17 cellular contexts compared by ENCODE assay signal in the genomic region with DNA sequence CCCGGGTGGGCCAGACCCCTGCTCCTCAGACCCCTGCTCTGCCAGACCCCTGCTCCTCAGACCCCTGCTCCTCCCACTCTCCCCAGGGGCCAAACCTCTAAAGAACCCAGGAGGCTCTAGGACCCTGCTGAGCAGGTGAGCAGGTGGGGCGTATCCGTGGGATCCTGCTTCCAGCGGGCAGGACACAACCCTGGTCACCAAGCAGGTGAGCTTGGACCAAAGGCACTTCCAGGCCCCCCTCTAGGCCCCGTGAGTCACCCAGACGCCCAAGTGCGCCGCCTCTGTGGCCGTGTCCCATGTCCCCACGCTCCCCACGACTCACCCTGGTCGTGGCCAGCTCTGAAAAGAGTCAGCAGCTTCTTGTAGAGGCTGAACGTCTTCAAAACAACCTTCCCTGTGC. TPM values are rescaled to one million over a fixed set of nuclear protein-coding genes. Genes with fewer than 3 reads are reported as not detected.
DNase-seq lines count a peak whose midpoint lies in the region; ATAC-seq and TF ChIP-seq lines count a peak whose summit lies in the region.
"Had no signal": no experiment of that assay in that cellular context is flagged by ENCODE, and none has a peak within 500 bp of the region (broad histone marks: within the 10 kb centered on the region; RNA-seq: fewer than 3 reads in every experiment).

No MANE protein-coding gene starts in this region.

- H3K4me3 ChIP-seq in liver (ENCODE audit: low read depth in 1 of 3, low read length in 3 of 3), result peak overlapping the region in 1 of 3 donors; percentile 0
- no peak overlapping the region for H3K4me3 ChIP-seq in tibial artery
- no peak overlapping the region for H3K4me3 ChIP-seq in uterus
- H3K4me3 ChIP-seq: esophagus squamous epithelium had no signal

- ATAC-seq in activated T-cell treated with anti-CD3 and anti-CD28 coated beads, Interleukin-2, amount 50 U/mL, for 4 hours, result no peak
- ATAC-seq in T-helper 17 cell, result no peak

- H3K4me1 Mint-ChIP-seq in activated T-cell treated with anti-CD3 and anti-CD28 coated beads, Interleukin-2, amount 50 U/mL, for 24 hours (ENCODE audit: low read depth), result peaks cover 26% of the 10 kb centered on the region
- peaks cover 24% of the 10 kb centered on the region for H3K4me1 Mint-ChIP-seq in activated T-cell treated with anti-CD3 and anti-CD28 coated beads, Interleukin-2, amount 50 U/mL, for 4 hours (ENCODE audit: low read depth)
- H3K4me1 Mint-ChIP-seq in T-helper 17 cell, result peaks cover 13% of the 10 kb centered on the region

- peak overlapping the region; percentile 83 for H3K27ac Mint-ChIP-seq in activated T-cell treated with anti-CD3 and anti-CD28 coated beads, Interleukin-2, amount 50 U/mL, for 24 hours
- H3K27ac Mint-ChIP-seq in T-helper 17 cell, result peak overlapping the region; percentile 62

- H3K9ac ChIP-seq in liver (ENCODE audit: low read depth in 1 of 2, low read length in 2 of 2), result no peak overlapping the region

- H3K4me1 ChIP-seq in liver (ENCODE audit: control insufficient read depth in 4 of 4, insufficient read depth in 4 of 4, low read length in 3 of 4), result peaks cover 17 to 55% (median 39%) of the 10 kb centered on the region in 4 donors
- peaks cover 0 to 40% (median 21%) of the 10 kb centered on the region in 4 donors for H3K4me1 ChIP-seq in tibial artery
- peaks cover 0 to 4% of the 10 kb centered on the region in 2 donors for H3K4me1 ChIP-seq in uterus

- no peak for DNase-seq in activated T-cell treated with anti-CD3 and anti-CD28 coated beads, Interleukin-2, amount 50 U/mL, for 24 hours
- DNase-seq in activated T-cell treated with anti-CD3 and anti-CD28 coated beads, Interleukin-2, amount 50 U/mL, for 4 hours, result no peak
- DNase-seq in T-helper 17 cell, result no peak
- DNase-seq in tibial artery, result no peak
- no peak for DNase-seq in uterus
- DNase-seq in NCI-H748 treated with DMSO at 0.1 percent for 48 hours (lab: John Stamatoyannopoulos, UW), result no peak
- no peak for DNase-seq in NCI-H2081 (lab: John Stamatoyannopoulos, UW)
- DNase-seq: activated effector memory CD4-positive, alpha-beta T cell treated with Interleukin-2 at 50 U/mL for 16 hours; CD4-positive, CD25-positive, alpha-beta regulatory T cell; DMS79; esophagus squamous epithelium; glutamatergic neuron; NCI-H187; NCI-H446; RPMI8226; stimulated activated CD4-positive, alpha-beta T cell treated with anti-CD3 and anti-CD28 coated beads, Interleukin-4, amount 100 ng/mL, for 1 hour had no signal

- no peaks in the 10 kb centered on the region for H3K27me3 ChIP-seq in liver (ENCODE audit: control insufficient read depth in 4 of 4, insufficient read depth in 4 of 4, low read length in 3 of 4)
- H3K27me3 ChIP-seq in tibial artery, result no peaks in the 10 kb centered on the region
- no peaks in the 10 kb centered on the region for H3K27me3 ChIP-seq in uterus
- H3K27me3 ChIP-seq: esophagus squamous epithelium had no signal

- 78% methylated on average over 13 of the region's 13 CpGs for WGBS in liver

- H3K9me3 ChIP-seq in T-helper 17 cell (ENCODE audit: control insufficient read depth, low read length, poor library complexity, severe bottlenecking), result no peaks in the 10 kb centered on the region
- no peaks in the 10 kb centered on the region for H3K9me3 ChIP-seq in liver (ENCODE audit: control insufficient read depth in 4 of 4, low read length in 3 of 4)
- no peaks in the 10 kb centered on the region for H3K9me3 ChIP-seq in tibial artery
- H3K9me3 ChIP-seq in uterus, result no peaks in the 10 kb centered on the region
- H3K9me3 ChIP-seq: esophagus squamous epithelium had no signal

- TF ChIP-seq RAD21 in liver (IDR thresholded peaks at IDR 0.05), result no peak

- no peak overlapping the region for H3K4me3 Mint-ChIP-seq in activated T-cell treated with anti-CD3 and anti-CD28 coated beads, Interleukin-2, amount 50 U/mL, for 24 hours
- no peak overlapping the region for H3K4me3 Mint-ChIP-seq in activated T-cell treated with anti-CD3 and anti-CD28 coated beads, Interleukin-2, amount 50 U/mL, for 4 hours
- H3K4me3 Mint-ChIP-seq in T-helper 17 cell, result no peak overlapping the region

- H3K36me3 ChIP-seq in liver (ENCODE audit: control insufficient read depth in 4 of 4, insufficient read depth in 3 of 4, low read depth in 1 of 4, low read length in 3 of 4), result peaks cover 0 to 10% (median 2%) of the 10 kb centered on the region in 4 donors
- peaks cover 0 to 47% (median 21%) of the 10 kb centered on the region in 3 donors for H3K36me3 ChIP-seq in tibial artery
- H3K36me3 ChIP-seq in uterus, result no peaks in the 10 kb centered on the region

- no peaks in the 10 kb centered on the region for H3K27me3 Mint-ChIP-seq in activated T-cell treated with anti-CD3 and anti-CD28 coated beads, Interleukin-2, amount 50 U/mL, for 24 hours
- H3K27me3 Mint-ChIP-seq in activated T-cell treated with anti-CD3 and anti-CD28 coated beads, Interleukin-2, amount 50 U/mL, for 4 hours (ENCODE audit: low read depth), result no peaks in the 10 kb centered on the region
- no peaks in the 10 kb centered on the region for H3K27me3 Mint-ChIP-seq in T-helper 17 cell

- no peaks in the 10 kb centered on the region for H3K9me3 Mint-ChIP-seq in activated T-cell treated with anti-CD3 and anti-CD28 coated beads, Interleukin-2, amount 50 U/mL, for 24 hours
- no peaks in the 10 kb centered on the region for H3K9me3 Mint-ChIP-seq in activated T-cell treated with anti-CD3 and anti-CD28 coated beads, Interleukin-2, amount 50 U/mL, for 4 hours
- H3K9me3 Mint-ChIP-seq: CD4-positive, CD25-positive, alpha-beta regulatory T cell had no signal

- intact Hi-C loops in tibial artery (cut with DNase I; ENCODE audit: low total_unique reads), result no loop called here
- intact Hi-C loops in uterus (cut with DNase I; ENCODE audit: low total_unique reads), result no loop called here

- no peak for TF ChIP-seq CTCF in liver (IDR thresholded peaks at IDR 0.05; ENCODE audit: low read depth, low read length, missing input control)
- no peak for TF ChIP-seq CTCF in tibial artery (IDR thresholded peaks at IDR 0.05)
- no peak for TF ChIP-seq CTCF in uterus (IDR thresholded peaks at IDR 0.05)

- peak overlapping the region; percentile 75 to 79 for H3K27ac ChIP-seq in liver (ENCODE audit: low read depth in 1 of 2, low read length in 2 of 2)
- H3K27ac ChIP-seq in tibial artery, result peak overlapping the region; percentile 28 to 34
- H3K27ac ChIP-seq in uterus, result peak overlapping the region in 1 of 2 donors; percentile 41

- peaks cover 80% of the 10 kb centered on the region for H3K36me3 Mint-ChIP-seq in activated T-cell treated with anti-CD3 and anti-CD28 coated beads, Interleukin-2, amount 50 U/mL, for 24 hours (ENCODE audit: low read depth)
- H3K36me3 Mint-ChIP-seq in activated T-cell treated with anti-CD3 and anti-CD28 coated beads, Interleukin-2, amount 50 U/mL, for 4 hours (ENCODE audit: insufficient read depth), result peaks cover 4% of the 10 kb centered on the region
- peaks cover 2% of the 10 kb centered on the region for H3K36me3 Mint-ChIP-seq in T-helper 17 cell (ENCODE audit: low read depth)
- H3K36me3 Mint-ChIP-seq: CD4-positive, CD25-positive, alpha-beta regulatory T cell had no signal

- TF ChIP-seq POLR2A in uterus (IDR thresholded peaks at IDR 0.05), result no peak

TF ChIP-seq in liver, 16 proteins besides CTCF, POLR2A, EP300 and RAD21:
- TF ChIP-seq EGR1 (IDR thresholded peaks at IDR 0.05; ENCODE audit: low read depth in 2 of 2), result no peak
- TF ChIP-seq HNF4A (conservative IDR thresholded peaks at IDR 0.05), result no peak
- no peak for TF ChIP-seq RXRA (IDR thresholded peaks at IDR 0.05)
- TF ChIP-seq FOXA1 (IDR thresholded peaks at IDR 0.05), result no peak
- no peak for TF ChIP-seq ATF3 (IDR thresholded peaks at IDR 0.05)
- TF ChIP-seq, protein P1, sequence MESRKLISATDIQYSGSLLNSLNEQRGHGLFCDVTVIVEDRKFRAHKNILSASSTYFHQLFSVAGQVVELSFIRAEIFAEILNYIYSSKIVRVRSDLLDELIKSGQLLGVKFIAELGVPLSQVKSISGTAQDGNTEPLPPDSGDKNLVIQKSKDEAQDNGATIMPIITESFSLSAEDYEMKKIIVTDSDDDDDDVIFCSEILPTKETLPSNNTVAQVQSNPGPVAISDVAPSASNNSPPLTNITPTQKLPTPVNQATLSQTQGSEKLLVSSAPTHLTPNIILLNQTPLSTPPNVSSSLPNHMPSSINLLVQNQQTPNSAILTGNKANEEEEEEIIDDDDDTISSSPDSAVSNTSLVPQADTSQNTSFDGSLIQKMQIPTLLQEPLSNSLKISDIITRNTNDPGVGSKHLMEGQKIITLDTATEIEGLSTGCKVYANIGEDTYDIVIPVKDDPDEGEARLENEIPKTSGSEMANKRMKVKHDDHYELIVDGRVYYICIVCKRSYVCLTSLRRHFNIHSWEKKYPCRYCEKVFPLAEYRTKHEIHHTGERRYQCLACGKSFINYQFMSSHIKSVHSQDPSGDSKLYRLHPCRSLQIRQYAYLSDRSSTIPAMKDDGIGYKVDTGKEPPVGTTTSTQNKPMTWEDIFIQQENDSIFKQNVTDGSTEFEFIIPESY (IDR thresholded peaks at IDR 0.05), result no peak
- TF ChIP-seq YY1 (IDR thresholded peaks at IDR 0.05), result no peak
- no peak for TF ChIP-seq SP1 (IDR thresholded peaks at IDR 0.05)
- TF ChIP-seq NR2F2 (IDR thresholded peaks at IDR 0.05), result no peak
- TF ChIP-seq HNF4G (IDR thresholded peaks at IDR 0.05), result no peak

RNA-seq across cellular contexts. Expression of gene CYBC1, which starts 5.0 kb away (rescaled TPM):
- 100 to 1,000 TPM; 151 to 165 (median 156) TPM for total RNA-seq in activated T-cell treated with anti-CD3 and anti-CD28 coated beads, Interleukin-2, amount 50 U/mL, for 4 hours
- total RNA-seq in T-helper 17 cell, result 100 to 1,000 TPM; 110 to 121 TPM
- total RNA-seq in liver, result 10 to 100 TPM; 25.9 to 44.0 TPM
- 10 to 100 TPM; 23.2 to 45.6 TPM for polyA plus RNA-seq in liver
- 10 to 100 TPM; 12.0 to 93.7 (median 32.5) TPM for total RNA-seq in uterus

RNA-seq across cellular contexts. Expression of gene NARF, which starts 13.0 kb away (rescaled TPM):
- 10 to 100 TPM; 40.9 to 55.9 (median 45.9) TPM for total RNA-seq in activated T-cell treated with anti-CD3 and anti-CD28 coated beads, Interleukin-2, amount 50 U/mL, for 4 hours
- total RNA-seq in T-helper 17 cell (10 to 100 TPM; 86.2 to 94.4 TPM), liver (10 to 100 TPM; 24.8 to 87.5 TPM), uterus (10 to 100 TPM; 15.3 to 55.5 (median 33.3) TPM)
- 10 to 100 TPM; 19.8 to 27.6 TPM for polyA plus RNA-seq in liver

RNA-seq across cellular contexts. Expression of gene OGFOD3, which starts 27.2 kb away (rescaled TPM):
- total RNA-seq in activated T-cell treated with anti-CD3 and anti-CD28 coated beads, Interleukin-2, amount 50 U/mL, for 4 hours, result 10 to 100 TPM; 23.2 to 29.1 (median 24.0) TPM
- total RNA-seq in T-helper 17 cell, result 10 to 100 TPM; 15.8 to 16.5 TPM
- total RNA-seq in liver, result 10 to 100 TPM; 16.1 to 23.2 TPM
- polyA plus RNA-seq in liver, result 10 to 100 TPM; 15.0 to 20.9 TPM
- 10 to 100 TPM; 15.0 to 44.4 (median 24.8) TPM for total RNA-seq in uterus

RNA-seq across cellular contexts. Expression of gene HEXD, which starts 27.4 kb away (rescaled TPM):
- 10 to 100 TPM; 16.5 to 19.9 (median 19.0) TPM for total RNA-seq in activated T-cell treated with anti-CD3 and anti-CD28 coated beads, Interleukin-2, amount 50 U/mL, for 4 hours
- total RNA-seq in T-helper 17 cell, result 10 to 100 TPM; 32.2 to 33.4 TPM
- total RNA-seq in liver, result 10 to 100 TPM in 1 of 2 donors, 1 to 10 TPM in 1; 9.7 to 19.9 TPM
- 10 to 100 TPM in 1 of 2 donors, 1 to 10 TPM in 1; 5.6 to 14.7 TPM for polyA plus RNA-seq in liver
- total RNA-seq in uterus, result 10 to 100 TPM; 15.9 to 53.7 (median 39.8) TPM
